24 cellular contexts compared by ENCODE assay signal in the genomic region with DNA sequence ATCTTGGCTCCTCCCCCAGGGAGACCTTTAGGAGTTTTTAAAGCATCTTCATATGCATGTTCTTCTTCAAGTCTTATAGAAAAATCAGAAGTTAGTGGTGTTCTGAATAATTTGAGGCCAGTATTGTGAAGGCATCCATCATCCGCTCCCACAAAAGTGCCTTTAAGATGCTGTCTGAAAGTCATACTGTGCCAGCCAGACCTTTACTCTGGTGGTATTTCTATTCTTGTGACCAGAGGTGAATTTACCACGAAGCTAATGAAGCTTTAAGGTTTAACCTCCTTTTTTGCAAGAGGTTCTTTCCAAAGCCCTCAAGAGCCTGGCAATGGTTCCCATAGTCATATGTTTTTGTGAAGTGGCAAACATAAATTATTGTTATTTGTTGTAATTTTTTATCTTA.
"Had no signal": no experiment of that assay in that cellular context is flagged by ENCODE, and none has a peak within 500 bp of the region (broad histone marks: within the 10 kb centered on the region; RNA-seq: fewer than 3 reads in every experiment).

No MANE protein-coding gene starts in this region.

- H3K9me3 ChIP-seq: colonic mucosa, esophagus squamous epithelium, gastrocnemius medialis, heart right ventricle, left lung, lower lobe of right lung, mucosa of descending colon had no signal

- H3K9me3 Mint-ChIP-seq: dendritic cell treated with granulocyte-macrophage colony-stimulating factor and Interleukin-4, amounts not matched to agents 40 ng/mL and 50 ng/mL, for 4 days; effector memory CD8-positive, alpha-beta T cell; endodermal cell had no signal

- H3K36me3 ChIP-seq: colonic mucosa, esophagus squamous epithelium, gastrocnemius medialis, heart right ventricle, left lung, lower lobe of right lung had no signal

- ATAC-seq: effector memory CD8-positive, alpha-beta T cell; esophagus mucosa; gastrocnemius medialis; heart right ventricle; left cardiac atrium; left lung; lower lobe of right lung; mucosa of descending colon had no signal

- H3K27me3 ChIP-seq: colonic mucosa, esophagus squamous epithelium, gastrocnemius medialis, heart right ventricle, left lung had no signal

- H3K27me3 Mint-ChIP-seq: dendritic cell treated with granulocyte-macrophage colony-stimulating factor and Interleukin-4, amounts not matched to agents 40 ng/mL and 50 ng/mL, for 4 days had no signal

- H3K4me3 ChIP-seq: colonic mucosa, gastrocnemius medialis, left lung, lower lobe of right lung, mucosa of descending colon had no signal

- H3K4me3 Mint-ChIP-seq: dendritic cell treated with granulocyte-macrophage colony-stimulating factor and Interleukin-4, amounts not matched to agents 40 ng/mL and 50 ng/mL, for 4 days; effector memory CD8-positive, alpha-beta T cell; endodermal cell; mesothelial cell of epicardium had no signal

- H3K27ac ChIP-seq: colonic mucosa, epithelial cell of prostate, gastrocnemius medialis, lower lobe of right lung had no signal

- DNase-seq: colonic mucosa; cortex of kidney; effector CD8-positive, alpha-beta T cell; effector memory CD8-positive, alpha-beta T cell; endodermal cell; erythroblast; esophagus squamous epithelium; foreskin fibroblast; foreskin melanocyte; gastrocnemius medialis; glutamatergic neuron; head of caudate nucleus; heart right ventricle; hippocampal formation; left cardiac atrium; left lung; left ventricle myocardium superior; lower lobe of right lung; mesenchymal stem cell; mucosa of descending colon had no signal

- H3K27ac Mint-ChIP-seq: dendritic cell treated with granulocyte-macrophage colony-stimulating factor and Interleukin-4, amounts not matched to agents 40 ng/mL and 50 ng/mL, for 4 days; effector memory CD8-positive, alpha-beta T cell; endodermal cell had no signal
